Comparison of ENCODE assay signal across 1 cellular context in the genomic region with DNA sequence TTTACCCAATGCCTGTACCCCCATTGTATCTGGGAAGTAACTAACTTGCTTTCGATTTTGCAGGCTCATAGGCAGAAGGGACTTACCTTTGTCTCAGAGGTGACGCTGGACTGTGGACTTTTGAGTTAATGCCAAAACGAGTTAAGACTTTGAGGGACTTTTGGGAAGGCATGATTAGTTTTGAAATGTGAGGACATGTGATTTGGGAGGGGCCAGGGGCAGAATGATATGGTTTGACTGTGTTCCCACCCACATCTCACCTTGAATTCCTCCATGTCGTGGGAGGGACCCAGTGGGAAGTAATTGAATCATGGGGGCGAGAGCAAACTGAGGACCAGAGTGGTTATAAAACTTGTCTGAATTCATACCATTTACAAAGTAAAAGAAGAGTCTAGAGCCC.
TF ChIP-seq lines count a peak whose summit lies in the region.

No MANE protein-coding gene starts in this region.

TF ChIP-seq in SK-N-SH treated with all-trans-retinoic acid at 6 μM for 48 hours, 23 proteins besides CTCF, POLR2A, EP300 and RAD21 (continued from another document):
- TF ChIP-seq, protein P1, sequence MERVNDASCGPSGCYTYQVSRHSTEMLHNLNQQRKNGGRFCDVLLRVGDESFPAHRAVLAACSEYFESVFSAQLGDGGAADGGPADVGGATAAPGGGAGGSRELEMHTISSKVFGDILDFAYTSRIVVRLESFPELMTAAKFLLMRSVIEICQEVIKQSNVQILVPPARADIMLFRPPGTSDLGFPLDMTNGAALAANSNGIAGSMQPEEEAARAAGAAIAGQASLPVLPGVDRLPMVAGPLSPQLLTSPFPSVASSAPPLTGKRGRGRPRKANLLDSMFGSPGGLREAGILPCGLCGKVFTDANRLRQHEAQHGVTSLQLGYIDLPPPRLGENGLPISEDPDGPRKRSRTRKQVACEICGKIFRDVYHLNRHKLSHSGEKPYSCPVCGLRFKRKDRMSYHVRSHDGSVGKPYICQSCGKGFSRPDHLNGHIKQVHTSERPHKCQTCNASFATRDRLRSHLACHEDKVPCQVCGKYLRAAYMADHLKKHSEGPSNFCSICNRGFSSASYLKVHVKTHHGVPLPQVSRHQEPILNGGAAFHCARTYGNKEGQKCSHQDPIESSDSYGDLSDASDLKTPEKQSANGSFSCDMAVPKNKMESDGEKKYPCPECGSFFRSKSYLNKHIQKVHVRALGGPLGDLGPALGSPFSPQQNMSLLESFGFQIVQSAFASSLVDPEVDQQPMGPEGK (CRISPR knock-in tag; IDR thresholded peaks at IDR 0.05; ENCODE audit: borderline replicate concordance): no peak
- TF ChIP-seq, protein P2, sequence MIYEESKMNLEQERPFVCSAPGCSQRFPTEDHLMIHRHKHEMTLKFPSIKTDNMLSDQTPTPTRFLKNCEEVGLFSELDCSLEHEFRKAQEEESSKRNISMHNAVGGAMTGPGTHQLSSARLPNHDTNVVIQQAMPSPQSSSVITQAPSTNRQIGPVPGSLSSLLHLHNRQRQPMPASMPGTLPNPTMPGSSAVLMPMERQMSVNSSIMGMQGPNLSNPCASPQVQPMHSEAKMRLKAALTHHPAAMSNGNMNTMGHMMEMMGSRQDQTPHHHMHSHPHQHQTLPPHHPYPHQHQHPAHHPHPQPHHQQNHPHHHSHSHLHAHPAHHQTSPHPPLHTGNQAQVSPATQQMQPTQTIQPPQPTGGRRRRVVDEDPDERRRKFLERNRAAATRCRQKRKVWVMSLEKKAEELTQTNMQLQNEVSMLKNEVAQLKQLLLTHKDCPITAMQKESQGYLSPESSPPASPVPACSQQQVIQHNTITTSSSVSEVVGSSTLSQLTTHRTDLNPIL (CRISPR knock-in tag; IDR thresholded peaks at IDR 0.05; ENCODE audit: low read depth): no peak
- TF ChIP-seq OSR1 (CRISPR knock-in tag; IDR thresholded peaks at IDR 0.05): no peak
TF ChIP-seq in SK-N-SH treated with all-trans-retinoic acid at 6 μM for 48 hours: peak in this region for 0.
